ENCODE assay signal across 35 cellular contexts in the genomic region with DNA sequence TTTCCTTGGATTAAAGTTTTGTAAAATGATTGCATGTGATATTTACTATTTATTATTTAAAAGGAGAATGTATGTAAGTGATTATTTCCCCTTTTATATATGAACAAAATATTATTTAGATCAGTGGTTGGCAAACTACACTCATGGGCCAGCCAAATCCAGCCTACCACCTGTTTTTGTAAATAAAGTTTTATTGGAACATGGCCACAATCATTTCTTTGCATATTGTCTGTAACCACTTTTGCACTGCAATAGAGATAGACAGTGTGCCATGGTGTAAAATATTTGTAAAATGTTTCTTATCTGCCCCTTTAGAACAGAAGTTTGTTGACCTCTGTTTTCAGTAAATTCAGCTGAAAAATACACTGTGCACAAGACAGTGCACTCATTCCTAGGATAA.
"Had no signal": no experiment of that assay in that cellular context is flagged by ENCODE, and none has a peak within 500 bp of the region (broad histone marks: within the 10 kb centered on the region; RNA-seq: fewer than 3 reads in every experiment).

No MANE protein-coding gene starts in this region.

- H3K36me3 ChIP-seq: MG63 had no signal

- H3K9me3 ChIP-seq: MG63 had no signal

- DNase-seq: Karpas-422, Kasumi-1, MG63, MM.1S, MV-4-11, NCI-H1048, NCI-H1092, NCI-H1092 treated with DMSO at 0.1 percent for 48 hours, NCI-H1105, NCI-H1105 treated with DMSO at 0.1 percent for 48 hours, NCI-H1417, NCI-H1417 treated with DMSO at 0.1 percent for 48 hours, NCI-H1436, NCI-H1436 treated with DMSO at 0.1 percent for 48 hours, NCI-H146, NCI-H1694, NCI-H1694 treated with DMSO at 0.1 percent for 48 hours, NCI-H187, NCI-H187 treated with DMSO at 0.1 percent for 48 hours, NCI-H1930, NCI-H2029, NCI-H2029 treated with DMSO at 0.1 percent for 48 hours, NCI-H2081, NCI-H2081 treated with DMSO at 0.1 percent for 48 hours, NCI-H2107, NCI-H2171, NCI-H2171 treated with DMSO at 0.1 percent for 48 hours, NCI-H2227 treated with DMSO at 0.1 percent for 48 hours, NCI-H226, NCI-H345, NCI-H446, NCI-H446 treated with DMSO at 0.1 percent for 48 hours, NCI-H510A, NCI-H510A treated with DMSO at 0.1 percent for 48 hours had no signal

- H3K4me3 ChIP-seq: MG63 had no signal

- H3K27ac ChIP-seq: KMS-11 had no signal

- H3K4me2 ChIP-seq: KMS-11 had no signal

- H3K27me3 ChIP-seq: MG63 had no signal

- H3K9ac ChIP-seq: KMS-11 had no signal
